In genomic region chr22:50308597-50308935, GRCh38 we compare ENCODE assay signal across 1 cellular context.
TF ChIP-seq lines count a peak whose summit lies in the region.

No MANE protein-coding gene starts in this region.

TF ChIP-seq in WTC11, 78 proteins besides CTCF, POLR2A, EP300 and RAD21 (continued from another document):
- no peak for TF ChIP-seq ZNF425 (CRISPR knock-in tag; conservative IDR thresholded peaks at IDR 0.05)
- TF ChIP-seq JUN (CRISPR knock-in tag; IDR thresholded peaks at IDR 0.05), result no peak
- TF ChIP-seq HMGA2 (CRISPR knock-in tag; IDR thresholded peaks at IDR 0.05), result no peak
- TF ChIP-seq GTF2I (CRISPR knock-in tag; conservative IDR thresholded peaks at IDR 0.05), result no peak
- TF ChIP-seq ELF4 (CRISPR knock-in tag; IDR thresholded peaks at IDR 0.05; ENCODE audit: low read depth), result no peak
- no peak for TF ChIP-seq ZNF423 (CRISPR knock-in tag; IDR thresholded peaks at IDR 0.05)
- TF ChIP-seq SP1 (CRISPR knock-in tag; conservative IDR thresholded peaks at IDR 0.05), result no peak
- no peak for TF ChIP-seq SMAD3 (CRISPR knock-in tag; IDR thresholded peaks at IDR 0.05; ENCODE audit: borderline replicate concordance)
- TF ChIP-seq TEAD1 (CRISPR knock-in tag; IDR thresholded peaks at IDR 0.05), result no peak
- no peak for TF ChIP-seq ZNF416 (CRISPR knock-in tag; IDR thresholded peaks at IDR 0.05)
- no peak for TF ChIP-seq USF1 (CRISPR knock-in tag; IDR thresholded peaks at IDR 0.05)
